8 cellular contexts compared by ENCODE assay signal in genomic region chr6:36118550-36119107, GRCh38. TPM values are rescaled to one million over a fixed set of nuclear protein-coding genes. Genes with fewer than 3 reads are reported as not detected.
A peak's percentile ranks its signal among the peaks of the same experiment; 100 is the strongest.
DNase-seq lines count a peak whose midpoint lies in the region; ATAC-seq and TF ChIP-seq lines count a peak whose summit lies in the region.

No MANE protein-coding gene starts in this region.

- no peaks in the 10 kb centered on the region for H3K9me3 Mint-ChIP-seq in osteocyte (ENCODE audit: unreplicated experiment)

- TF ChIP-seq POLR2A in right lobe of liver (IDR thresholded peaks at IDR 0.05): no peak

- ATAC-seq in right lobe of liver (peak; percentile 2 to 27 (median 13)), GM18873 (IDR thresholded peaks at IDR 0.05; ENCODE audit: low FRiP score, unreplicated experiment) (no peak)

- H3K27me3 ChIP-seq in right lobe of liver (no peaks in the 10 kb centered on the region), subcutaneous abdominal adipose tissue (ENCODE audit: control insufficient read depth in 5 of 5, insufficient read depth in 4 of 5, low read length in 5 of 5) (no peaks in the 10 kb centered on the region), H7 (ENCODE audit: control insufficient read depth, insufficient read depth, low read length) (no peaks in the 10 kb centered on the region)

- peaks cover 8% of the 10 kb centered on the region for H3K4me1 Mint-ChIP-seq in osteocyte (ENCODE audit: unreplicated experiment)

- H3K9ac ChIP-seq in subcutaneous abdominal adipose tissue (ENCODE audit: low read length in 5 of 5): no peak overlapping the region

- no peak overlapping the region for H3K4me3 ChIP-seq in right lobe of liver
- H3K4me3 ChIP-seq in subcutaneous abdominal adipose tissue (ENCODE audit: low read depth in 1 of 5, low read length in 5 of 5): no peak overlapping the region
- no peak overlapping the region for H3K4me3 ChIP-seq in H7 (ENCODE audit: insufficient read depth, low read depth, low read length)

- WGBS in right lobe of liver (ENCODE audit: insufficient coverage, low coverage, low lambda C conversion rate, missing lambda C conversion rate): 0% methylated on average over 1 of the region's 4 CpGs

- peak; percentile 58 for DNase-seq in NCI-H345 (lab: John Stamatoyannopoulos, UW)
- DNase-seq in NCI-H345 treated with DMSO at 0.1 percent for 48 hours (lab: John Stamatoyannopoulos, UW; ENCODE audit: unreplicated experiment): no peak
- DNase-seq in activated T-helper 1 cell treated with Interleukin-2 at 50 U/mL for 16 hours (ENCODE audit: low read depth): peak; percentile 58
- peak in 2 of 3 donors; percentile 49 to 51 for DNase-seq in right lobe of liver
- DNase-seq in H7: no peak
- DNase-seq in osteocyte (ENCODE audit: extremely low spot score, unreplicated experiment): no peak

- no peak overlapping the region for H3K4me3 Mint-ChIP-seq in osteocyte (ENCODE audit: unreplicated experiment)

- no peaks in the 10 kb centered on the region for H3K9me3 ChIP-seq in right lobe of liver
- no peaks in the 10 kb centered on the region for H3K9me3 ChIP-seq in subcutaneous abdominal adipose tissue (ENCODE audit: control insufficient read depth in 5 of 5, low read length in 5 of 5)

- peaks cover 0 to 27% (median 8%) of the 10 kb centered on the region in 4 donors for H3K4me1 ChIP-seq in right lobe of liver
- peaks cover 5 to 22% (median 13%) of the 10 kb centered on the region in 5 donors for H3K4me1 ChIP-seq in subcutaneous abdominal adipose tissue (ENCODE audit: control insufficient read depth in 5 of 5, insufficient read depth in 5 of 5, low read length in 5 of 5)

- no peak overlapping the region for H3K27ac Mint-ChIP-seq in osteocyte (ENCODE audit: unreplicated experiment)

- H3K36me3 Mint-ChIP-seq in osteocyte (ENCODE audit: unreplicated experiment): peaks cover 12% of the 10 kb centered on the region

- TF ChIP-seq CTCF in right lobe of liver (IDR thresholded peaks at IDR 0.05): no peak
- no peak for TF ChIP-seq CTCF in osteocyte (IDR thresholded peaks at IDR 0.05)

- intact Hi-C loops in right lobe of liver (cut with DNase I): no loop called here

- no peaks in the 10 kb centered on the region for H3K27me3 Mint-ChIP-seq in osteocyte (ENCODE audit: unreplicated experiment)

- H3K36me3 ChIP-seq in right lobe of liver (peaks cover 0 to 10% (median 0%) of the 10 kb centered on the region in 4 donors), subcutaneous abdominal adipose tissue (ENCODE audit: control insufficient read depth in 5 of 5, insufficient read depth in 5 of 5, low read length in 5 of 5) (peaks cover 2 to 16% (median 8%) of the 10 kb centered on the region in 5 donors), H7 (replicated peaks; ENCODE audit: control insufficient read depth, insufficient read depth, low read length) (no peaks in the 10 kb centered on the region; the same call in 1 of the 2 replicates)

- peak overlapping the region in 1 of 3 donors; percentile 25 for H3K27ac ChIP-seq in right lobe of liver
- peak overlapping the region; percentile 68 for H3K27ac ChIP-seq in subcutaneous abdominal adipose tissue (ENCODE audit: low read depth, low read length)

RNA-seq across cellular contexts. Expression of gene MAPK13, which starts 11.7 kb away (rescaled TPM):
- total RNA-seq in right lobe of liver (1 to 10 TPM; 2.2 to 5.0 (median 3.0) TPM), osteocyte (1.5 and 1.6 TPM in 2 replicates)
- total RNA-seq in H7 (2014; rRNA removed; shearing (Covaris generic)): 3.2 TPM in 2 replicates

Comparison
In these comparisons a context has a peak if more than half of its experiments do, and no peak if none do; other contexts are left out.
1. DNase-seq: peak in NCI-H345 (single experiment), activated T-helper 1 cell treated with Interleukin-2 at 50 U/mL for 16 hours (single experiment) and right lobe of liver (2 of 3); none in NCI-H345 treated with DMSO at 0.1 percent for 48 hours (single experiment), H7 (single experiment) and osteocyte (single experiment).